Comparison of ENCODE assay signal across 19 cellular contexts in the genomic region with DNA sequence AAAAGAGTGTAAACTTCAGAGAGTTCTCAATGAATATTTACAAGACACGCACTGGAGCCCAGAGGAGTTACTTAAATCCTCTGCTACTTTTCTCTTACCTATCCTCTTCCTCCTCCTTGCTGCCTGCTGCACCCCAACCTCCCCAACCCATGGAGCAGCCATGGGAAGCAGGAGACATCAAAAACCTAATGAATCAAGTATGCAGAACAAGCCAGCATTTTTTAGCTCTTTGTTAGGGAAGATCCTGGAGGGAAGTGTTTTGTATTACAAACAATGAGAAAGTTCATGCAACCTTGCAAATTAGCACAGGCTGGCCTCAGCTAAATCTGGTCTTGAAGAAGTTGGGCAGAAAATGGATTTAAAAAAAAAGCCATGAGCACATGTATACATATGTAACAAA.
DNase-seq lines count a peak whose midpoint lies in the region; ATAC-seq and TF ChIP-seq lines count a peak whose summit lies in the region.
"Had no signal": no experiment of that assay in that cellular context is flagged by ENCODE, and none has a peak within 500 bp of the region (broad histone marks: within the 10 kb centered on the region; RNA-seq: fewer than 3 reads in every experiment).

No MANE protein-coding gene starts in this region.

- H3K9me3 Mint-ChIP-seq in H9 = no peaks in the 10 kb centered on the region
- H3K9me3 Mint-ChIP-seq in WTC11 = 0 out of 2 replicates have a peak, but pooled peaks cover 2% of the 10 kb centered on the region
- peaks cover 3 to 9% of the 10 kb centered on the region in 2 donors for H3K9me3 Mint-ChIP-seq in natural killer cell

- H3K14ac ChIP-seq in H9 (ENCODE audit: insufficient read depth, low read length) = no peak overlapping the region

- H3K79me2 ChIP-seq in H9 (ENCODE audit: insufficient read depth, low read length) = no peaks in the 10 kb centered on the region

- H3K4me1 Mint-ChIP-seq in H9 (peaks cover 30 to 32% of the 10 kb centered on the region in 2 experiments), WTC11 (peaks cover 36% of the 10 kb centered on the region), natural killer cell (no peaks in the 10 kb centered on the region)
- H3K4me1 Mint-ChIP-seq: CD4-positive, CD25-positive, alpha-beta regulatory T cell had no signal

- TF ChIP-seq CTCF in H9 (conservative IDR thresholded peaks at IDR 0.05) (no peak), WTC11 (IDR thresholded peaks at IDR 0.05) (no peak), natural killer cell (IDR thresholded peaks at IDR 0.05) (no peak), upper lobe of left lung (IDR thresholded peaks at IDR 0.05) (no peak)

- no peak overlapping the region for H3K18ac ChIP-seq in H9 (ENCODE audit: insufficient read length, low read depth, low read length)

- no peak overlapping the region for H3K56ac ChIP-seq in H9 (ENCODE audit: insufficient read length, low read depth, low read length)

- TF ChIP-seq EP300 in upper lobe of left lung (IDR thresholded peaks at IDR 0.05) = no peak

- H3K79me1 ChIP-seq in H9 (ENCODE audit: insufficient read depth, low read depth, low read length, poor library complexity, severe bottlenecking) = no peaks in the 10 kb centered on the region

- H4K91ac ChIP-seq in H9 (ENCODE audit: insufficient read length, low read depth, low read length) = no peak overlapping the region

- POLR2A ChIA-PET in WTC11 (lab: Charles Lee) = no interaction called here

- peaks cover 9% of the 10 kb centered on the region; the same call in 1 of the 2 replicates for H3K4me1 ChIP-seq in H9 (ENCODE audit: insufficient read depth, low read length)
- H3K4me1 ChIP-seq in iPS-18a (ENCODE audit: control insufficient read depth, low read depth, low read length) = peaks cover 25% of the 10 kb centered on the region
- H3K4me1 ChIP-seq in upper lobe of left lung = no peaks in the 10 kb centered on the region
- H3K4me1 ChIP-seq: BLaER1 had no signal

- H3K4me2 ChIP-seq in H9 (ENCODE audit: insufficient read depth, insufficient read length, low read length) = peak overlapping the region; percentile 6
- H3K4me2 ChIP-seq: BLaER1 had no signal

- H2BK5ac ChIP-seq in H9 (ENCODE audit: insufficient read length, low read length) = no peak overlapping the region

- H3K36me3 Mint-ChIP-seq in H9 (ENCODE audit: insufficient read depth in 1 of 3, low read depth in 3 of 3) (peaks cover 0 to 1% (median 0%) of the 10 kb centered on the region in 3 experiments; a peak in 1 of 7 replicates), WTC11 (no peaks in the 10 kb centered on the region), natural killer cell (no peaks in the 10 kb centered on the region)
- H3K36me3 Mint-ChIP-seq: CD4-positive, CD25-positive, alpha-beta regulatory T cell had no signal

- H2BK120ac ChIP-seq in H9 (ENCODE audit: low read depth, low read length, poor library complexity, severe bottlenecking) = no peak overlapping the region

- peak overlapping the region in 1 of 2 experiments; percentile 63; a peak in 2 of 5 replicates for H3K4me3 Mint-ChIP-seq in H9
- peak overlapping the region; percentile 38 for H3K4me3 Mint-ChIP-seq in WTC11
- H3K4me3 Mint-ChIP-seq in natural killer cell = no peak overlapping the region
- H3K4me3 Mint-ChIP-seq: CD4-positive, CD25-positive, alpha-beta regulatory T cell had no signal

- no peak overlapping the region for H2BK15ac ChIP-seq in H9 (ENCODE audit: low read depth, low read length)

- peak; percentile 89 for ATAC-seq in WTC11
- ATAC-seq in natural killer cell = no peak
- no peak for ATAC-seq in upper lobe of left lung (ENCODE audit: low FRiP score in 2 of 2)
- ATAC-seq: Panc1 had no signal

- CTCF ChIA-PET in WTC11 (lab: Charles Lee) = interaction anchor here (0.6 kb wide), 1 partner anchor 24 kb away, joined by 3 read pairs; no protein-coding TSS in a partner anchor

- no peak overlapping the region for H4K8ac ChIP-seq in H9 (replicated peaks; ENCODE audit: insufficient read length, low read depth, low read length)

- no peaks in the 10 kb centered on the region for H4K20me1 ChIP-seq in H9 (ENCODE audit: control insufficient read depth, insufficient read depth, insufficient read length)
- H4K20me1 ChIP-seq: BLaER1 had no signal

- no CpG with 5 or more reads among the region's 1 CpG for WGBS in H9 (ENCODE audit: extremely low coverage, insufficient read length, low lambda C conversion rate)
- 46 to 64% methylated on average over 1 of the region's 1 CpG for WGBS in upper lobe of left lung, 2 donors

- H3K4me3 ChIP-seq in iPS-18a (ENCODE audit: low read length) = peak overlapping the region; percentile 2
- H3K4me3 ChIP-seq in upper lobe of left lung = no peak overlapping the region
- H3K4me3 ChIP-seq: BLaER1 had no signal

- no peak overlapping the region for H2AFZ ChIP-seq in H9 (ENCODE audit: low read length)

- H3K36me3 ChIP-seq in iPS-18a (ENCODE audit: control insufficient read depth, low read depth, low read length) (no peaks in the 10 kb centered on the region), upper lobe of left lung (no peaks in the 10 kb centered on the region)
- H3K36me3 ChIP-seq: BLaER1 had no signal

- H3K27ac ChIP-seq in H9 (ENCODE audit: insufficient read length, low read depth, low read length) (no peak overlapping the region), iPS-18a (ENCODE audit: low read length) (no peak overlapping the region), upper lobe of left lung (no peak overlapping the region)
- H3K27ac ChIP-seq: BLaER1, RWPE1 had no signal

- H2AK5ac ChIP-seq in H9 (ENCODE audit: insufficient read length, low read length) = no peak overlapping the region

- peak overlapping the region; percentile 89 to 96 (median 90); a peak in 6 of 7 replicates for H3K27ac Mint-ChIP-seq in H9
- H3K27ac Mint-ChIP-seq in WTC11 = peak overlapping the region; percentile 89
- H3K27ac Mint-ChIP-seq in natural killer cell = no peak overlapping the region
- H3K27ac Mint-ChIP-seq: CD4-positive, CD25-positive, alpha-beta regulatory T cell had no signal

- no peak overlapping the region for H3K9ac ChIP-seq in H9 (ENCODE audit: extremely low read depth, insufficient read length, low read length)
- no peak overlapping the region for H3K9ac ChIP-seq in iPS-18a (ENCODE audit: low read length)
- H3K9ac ChIP-seq: BLaER1 had no signal

- H4K5ac ChIP-seq in H9 (ENCODE audit: insufficient read length, low read depth, low read length) = no peak overlapping the region

- no peak overlapping the region for H3T11ph ChIP-seq in H9 (ENCODE audit: low read length)

- H3K23ac ChIP-seq in H9 (ENCODE audit: insufficient read length, low read depth, low read length) = no peak overlapping the region

- no peak overlapping the region for H2BK12ac ChIP-seq in H9 (ENCODE audit: insufficient read length, low read depth, low read length)

- H2BK20ac ChIP-seq in H9 (ENCODE audit: low read depth, low read length, poor library complexity, severe bottlenecking) = no peak overlapping the region

- no peak overlapping the region for H3K4ac ChIP-seq in H9 (ENCODE audit: low read depth, low read length)

- no peak for TF ChIP-seq POLR2A in upper lobe of left lung (IDR thresholded peaks at IDR 0.05)

- H3K27me3 ChIP-seq in H9 (ENCODE audit: insufficient read depth, low read length) (no peaks in the 10 kb centered on the region), iPS-18a (ENCODE audit: control insufficient read depth, insufficient read depth, low read length) (no peaks in the 10 kb centered on the region), upper lobe of left lung (no peaks in the 10 kb centered on the region)
- H3K27me3 ChIP-seq: BLaER1 had no signal

- H3K27me3 Mint-ChIP-seq in H9 (ENCODE audit: low read depth) (no peaks in the 10 kb centered on the region), WTC11 (ENCODE audit: low read depth) (no peaks in the 10 kb centered on the region; the same call in 1 of the 2 replicates), natural killer cell (ENCODE audit: low read depth in 2 of 2) (no peaks in the 10 kb centered on the region)
- H3K27me3 Mint-ChIP-seq: CD4-positive, CD25-positive, alpha-beta regulatory T cell had no signal

- peak; percentile 31 for DNase-seq in H9
- no peak for DNase-seq in WTC11 (ENCODE audit: low spot score)
- no peak for DNase-seq in central memory CD4-positive, alpha-beta T cell
- no peak for DNase-seq in Kasumi-1 (lab: John Stamatoyannopoulos, UW)
- no peak for DNase-seq in natural killer cell
- DNase-seq in upper lobe of left lung = no peak
- DNase-seq: CD4-positive, CD25-positive, alpha-beta regulatory T cell; HCEC 1CT; NCI-H1092 treated with DMSO at 0.1 percent for 48 hours; NCI-H1436; NCI-H187 treated with DMSO at 0.1 percent for 48 hours; NCI-H446; NCI-H524 treated with DMSO at 0.1 percent for 48 hours; NCI-H82; SHP77 had no signal

- H3K23me2 ChIP-seq in H9 (ENCODE audit: insufficient read length, low read depth, low read length, poor library complexity, severe bottlenecking) = no peaks in the 10 kb centered on the region

- intact Hi-C loops in natural killer cell (cut with micrococcal nuclease) = no loop called here

- no peaks in the 10 kb centered on the region for H3K9me3 ChIP-seq in H9 (ENCODE audit: control insufficient read depth, low read depth, low read length)
- H3K9me3 ChIP-seq in iPS-18a (ENCODE audit: control insufficient read depth, low read depth, low read length) = no peaks in the 10 kb centered on the region
- no peaks in the 10 kb centered on the region for H3K9me3 ChIP-seq in upper lobe of left lung
- H3K9me3 ChIP-seq: BLaER1 had no signal

TF ChIP-seq in WTC11, 78 proteins besides CTCF, POLR2A, EP300 and RAD21 (continues in another document):
- TF ChIP-seq NFYB (CRISPR knock-in tag; conservative IDR thresholded peaks at IDR 0.05; ENCODE audit: low read depth) = no peak
- TF ChIP-seq ZNF219 (CRISPR knock-in tag; IDR thresholded peaks at IDR 0.05; ENCODE audit: borderline replicate concordance) = no peak
- no peak for TF ChIP-seq CREM (CRISPR knock-in tag; IDR thresholded peaks at IDR 0.05)
- no peak for TF ChIP-seq FOXP1 (CRISPR knock-in tag; IDR thresholded peaks at IDR 0.05; ENCODE audit: borderline replicate concordance)
- no peak for TF ChIP-seq JAZF1 (CRISPR knock-in tag; IDR thresholded peaks at IDR 0.05)
- TF ChIP-seq OVOL2 (CRISPR knock-in tag; IDR thresholded peaks at IDR 0.05; ENCODE audit: borderline replicate concordance) = no peak
- no peak for TF ChIP-seq ESRRA (CRISPR knock-in tag; IDR thresholded peaks at IDR 0.05; ENCODE audit: borderline replicate concordance)
- TF ChIP-seq, protein P1, sequence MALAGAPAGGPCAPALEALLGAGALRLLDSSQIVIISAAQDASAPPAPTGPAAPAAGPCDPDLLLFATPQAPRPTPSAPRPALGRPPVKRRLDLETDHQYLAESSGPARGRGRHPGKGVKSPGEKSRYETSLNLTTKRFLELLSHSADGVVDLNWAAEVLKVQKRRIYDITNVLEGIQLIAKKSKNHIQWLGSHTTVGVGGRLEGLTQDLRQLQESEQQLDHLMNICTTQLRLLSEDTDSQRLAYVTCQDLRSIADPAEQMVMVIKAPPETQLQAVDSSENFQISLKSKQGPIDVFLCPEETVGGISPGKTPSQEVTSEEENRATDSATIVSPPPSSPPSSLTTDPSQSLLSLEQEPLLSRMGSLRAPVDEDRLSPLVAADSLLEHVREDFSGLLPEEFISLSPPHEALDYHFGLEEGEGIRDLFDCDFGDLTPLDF (CRISPR knock-in tag; IDR thresholded peaks at IDR 0.05) = no peak
- no peak for TF ChIP-seq ELF4 (CRISPR knock-in tag; IDR thresholded peaks at IDR 0.05; ENCODE audit: low read depth)
- TF ChIP-seq RORB (CRISPR knock-in tag; IDR thresholded peaks at IDR 0.05) = no peak

Comparison
In these comparisons a context has a peak if more than half of its experiments do, and no peak if none do; other contexts are left out.
1. H3K27ac Mint-ChIP-seq: peak in H9 (3 of 3) and WTC11 (single experiment); none in natural killer cell (0 of 2).